ENCODE assay signal across 16 cellular contexts in genomic region chr5:160213537-160213936, GRCh38. TPM values are rescaled to one million over a fixed set of nuclear protein-coding genes. Genes with fewer than 3 reads are reported as not detected.
DNase-seq lines count a peak whose midpoint lies in the region; ATAC-seq and TF ChIP-seq lines count a peak whose summit lies in the region.
"Had no signal": no experiment of that assay in that cellular context is flagged by ENCODE, and none has a peak within 500 bp of the region (broad histone marks: within the 10 kb centered on the region; RNA-seq: fewer than 3 reads in every experiment).

No MANE protein-coding gene starts in this region.

- no peak overlapping the region for H3K4me3 ChIP-seq in left lung

- DNase-seq in NCI-H1417 (lab: John Stamatoyannopoulos, UW) (peak; percentile 13 to 57 (median 45)), NCI-H1417 treated with DMSO at 0.1 percent for 48 hours (lab: John Stamatoyannopoulos, UW) (no peak), M059J (ENCODE audit: low read depth) (peak; percentile 67), RWPE1 (ENCODE audit: low spot score) (peak; percentile 30), left lung (no peak), NCI-H1048 (lab: John Stamatoyannopoulos, UW) (no peak), occipital lobe (lab: John Stamatoyannopoulos, UW) (no peak), endothelial cell (ENCODE audit: low spot score) (no peak)
- DNase-seq: 8988T; activated CD4-positive, alpha-beta T cell treated with anti-CD3 and anti-CD28 coated beads for 1 hour; cerebellar nuclear complex; GOT3; kidney glomerular epithelial cell; natural killer cell; SIG-M5; stimulated activated CD4-positive, alpha-beta T cell treated with anti-CD3 and anti-CD28 coated beads, Interleukin-12 subunit alpha, Interleukin-12 subunit beta, amount 100 ng/mL, for 4 hours had no signal

- ATAC-seq in left lung, result peak; percentile 92
- ATAC-seq: natural killer cell had no signal

- TF ChIP-seq CTCF in RWPE1 (conservative IDR thresholded peaks at IDR 0.05; ENCODE audit: low read depth) (no peak), left lung (IDR thresholded peaks at IDR 0.05) (no peak), endothelial cell (IDR thresholded peaks at IDR 0.05; ENCODE audit: unreplicated experiment) (no peak)

- H3K4me1 ChIP-seq in left lung, result no peaks in the 10 kb centered on the region

- H3K27me3 ChIP-seq in left lung, result no peaks in the 10 kb centered on the region

- H3K4me1 Mint-ChIP-seq in endothelial cell (ENCODE audit: unreplicated experiment), result no peaks in the 10 kb centered on the region
- H3K4me1 Mint-ChIP-seq: natural killer cell had no signal

- intact Hi-C loops in left lung (cut with DNase I), result no loop called here

- H3K4me3 Mint-ChIP-seq in endothelial cell (ENCODE audit: unreplicated experiment), result no peak overlapping the region
- H3K4me3 Mint-ChIP-seq: natural killer cell had no signal

- no peaks in the 10 kb centered on the region for H3K9me3 ChIP-seq in left lung

- POLR2A ChIA-PET in RWPE1 (lab: Yijun Ruan, JAX; ENCODE audit: low non-redundant PET), result no interaction called here

- no peaks in the 10 kb centered on the region for H3K9me3 Mint-ChIP-seq in endothelial cell (ENCODE audit: unreplicated experiment)
- H3K9me3 Mint-ChIP-seq: natural killer cell had no signal

- H3K36me3 Mint-ChIP-seq in endothelial cell (ENCODE audit: low read depth, unreplicated experiment), result no peaks in the 10 kb centered on the region
- H3K36me3 Mint-ChIP-seq: natural killer cell had no signal

- H3K27ac Mint-ChIP-seq in endothelial cell (ENCODE audit: unreplicated experiment), result no peak overlapping the region
- H3K27ac Mint-ChIP-seq: natural killer cell had no signal

- H3K36me3 ChIP-seq in left lung, result no peaks in the 10 kb centered on the region

- CTCF ChIA-PET in RWPE1 (lab: Yijun Ruan, JAX), result interaction anchor here (0.6 kb wide), 1 partner anchor 83 kb away, joined by 4 read pairs; no protein-coding TSS in a partner anchor

- H3K27ac ChIP-seq in RWPE1 (no peak overlapping the region), left lung (no peak overlapping the region)

- peaks cover 1% of the 10 kb centered on the region for H3K27me3 Mint-ChIP-seq in endothelial cell (ENCODE audit: unreplicated experiment)

RNA-seq across cellular contexts. Expression of gene FABP6, which starts 15.8 kb away (rescaled TPM):
- total RNA-seq in M059J (2014; rRNA removed; shearing (Covaris generic)), result 1.0 and 3.0 TPM in 2 replicates
- 1 to 10 TPM in 1 of 2 donors, not detected in 1; 1.2 TPM for total RNA-seq in left lung
- total RNA-seq in occipital lobe, result 1.4 TPM
- 1.2 TPM for total RNA-seq in endothelial cell (ENCODE audit: unreplicated experiment)
- total RNA-seq: natural killer cell had no signal

Comparison
In these comparisons a context has a peak if more than half of its experiments do, and no peak if none do; other contexts are left out.
1. DNase-seq: peak in NCI-H1417 (3 of 3), M059J (single experiment) and RWPE1 (single experiment); none in NCI-H1417 treated with DMSO at 0.1 percent for 48 hours (single experiment), left lung (0 of 2), NCI-H1048 (single experiment), occipital lobe (single experiment) and endothelial cell (single experiment).